1 cellular context compared by ENCODE assay signal in genomic region chr2:158457826-158458616, GRCh38.
TF ChIP-seq lines count a peak whose summit lies in the region.

No MANE protein-coding gene starts in this region.

TF ChIP-seq in K562, 482 proteins besides CTCF, POLR2A, EP300 and RAD21 (continued from another document and continues in another):
- TF ChIP-seq FOXM1 (IDR thresholded peaks at IDR 0.05; ENCODE audit: low read depth) (no peak), FOXM1 (CRISPR knock-in tag; IDR thresholded peaks at IDR 0.05; ENCODE audit: low read depth) (peak; percentile 77; the same call in 1 of the 2 replicates), MLX (CRISPR knock-in tag; conservative IDR thresholded peaks at IDR 0.05) (no peak), ETS1 (conservative IDR thresholded peaks at IDR 0.05; ENCODE audit: control insufficient read depth, low read depth, low read length) (peak; percentile 67), CTCFL (IDR thresholded peaks at IDR 0.05; ENCODE audit: borderline replicate concordance, insufficient read depth, low read depth, low read length, poor library complexity, severe bottlenecking) (peak; percentile 64), ZFP91 (CRISPR knock-in tag; IDR thresholded peaks at IDR 0.05) (no peak), TOE1 (IDR thresholded peaks at IDR 0.05; ENCODE audit: borderline replicate concordance) (no peak), TOE1 (CRISPR knock-in tag; IDR thresholded peaks at IDR 0.05; ENCODE audit: borderline replicate concordance, low read depth) (no peak), CHD2 (IDR thresholded peaks at IDR 0.05; ENCODE audit: low read depth, low read length) (no peak), TBP (optimal IDR thresholded peaks at IDR 0.05; ENCODE audit: low read depth, low read length) (peak; percentile 42), ZNF384 (IDR thresholded peaks at IDR 0.05; ENCODE audit: low read depth, low read length) (no peak), SP2 (IDR thresholded peaks at IDR 0.05; ENCODE audit: extremely low read depth, low read depth, low read length, poor library complexity, severe bottlenecking) (no peak), ZNF830 (CRISPR knock-in tag; IDR thresholded peaks at IDR 0.05) (no peak), CREB1 (IDR thresholded peaks at IDR 0.05) (peak; percentile 32; the same call in 1 of the 2 replicates), CREB1 (CRISPR knock-in tag; IDR thresholded peaks at IDR 0.05) (peak; percentile 48; the same call in 1 of the 2 replicates), ZNF445 (CRISPR knock-in tag; IDR thresholded peaks at IDR 0.05; ENCODE audit: low read depth) (no peak), ZNF764 (CRISPR knock-in tag; IDR thresholded peaks at IDR 0.05; ENCODE audit: low read depth) (no peak), ZSCAN32 (CRISPR knock-in tag; IDR thresholded peaks at IDR 0.05) (no peak), ESRRA (IDR thresholded peaks at IDR 0.05; ENCODE audit: borderline replicate concordance, low read depth) (peak; percentile 67; the same call in 1 of the 2 replicates), HNRNPL (IDR thresholded peaks at IDR 0.05; ENCODE audit: low read depth, low read length) (no peak; the same call in 1 of the 2 replicates), KDM2B (CRISPR knock-in tag; IDR thresholded peaks at IDR 0.05) (peak; percentile 71), STAT5A (IDR thresholded peaks at IDR 0.05; ENCODE audit: borderline replicate concordance, low read length) (no peak), E2F1 (CRISPR knock-in tag; IDR thresholded peaks at IDR 0.05) (peak; percentile 68), NR4A1 (CRISPR knock-in tag; IDR thresholded peaks at IDR 0.05) (no peak), NR4A1 (tag; IDR thresholded peaks at IDR 0.05) (no peak), ILK (tag; IDR thresholded peaks at IDR 0.05; ENCODE audit: borderline replicate concordance, low read depth) (no peak), GATAD2A (IDR thresholded peaks at IDR 0.05) (0 out of 2 replicates have a peak, but pooled peaks have one; percentile 47), SMC3 (conservative IDR thresholded peaks at IDR 0.05; ENCODE audit: insufficient read depth, low read depth, low read length) (peak; percentile 33; the same call in 1 of the 2 replicates), CCNT2 (IDR thresholded peaks at IDR 0.05; ENCODE audit: borderline replicate concordance, extremely low read depth, insufficient read length, low read depth, low read length) (peak; percentile 73), ZHX1 (conservative IDR thresholded peaks at IDR 0.05; ENCODE audit: low read length) (no peak), MEIS2 (IDR thresholded peaks at IDR 0.05; ENCODE audit: partially characterized antibody) (peak; percentile 42), IRF2 (CRISPR knock-in tag; IDR thresholded peaks at IDR 0.05) (no peak), DNMT1 (IDR thresholded peaks at IDR 0.05) (no peak), BACH1 (tag; IDR thresholded peaks at IDR 0.05) (no peak), ERF (CRISPR knock-in tag; IDR thresholded peaks at IDR 0.05) (no peak), FOS (IDR thresholded peaks at IDR 0.05; ENCODE audit: extremely low read depth, insufficient read length) (no peak), ZNF408 (CRISPR knock-in tag; IDR thresholded peaks at IDR 0.05; ENCODE audit: low read depth) (no peak), MYBL2 (IDR thresholded peaks at IDR 0.05; ENCODE audit: low read depth) (no peak), MYBL2 (CRISPR knock-in tag; IDR thresholded peaks at IDR 0.05; ENCODE audit: borderline replicate concordance) (no peak), ATF1 (CRISPR knock-in tag; IDR thresholded peaks at IDR 0.05) (no peak), ATF1 (tag; IDR thresholded peaks at IDR 0.05) (peak; percentile 32; the same call in 1 of the 2 replicates), MTA1 (IDR thresholded peaks at IDR 0.05; ENCODE audit: borderline replicate concordance) (no peak), TAF1 (IDR thresholded peaks at IDR 0.05; ENCODE audit: control insufficient read depth, extremely low read depth, insufficient read depth, low read length, severe bottlenecking) (peak; percentile 30), KLF13 (tag; IDR thresholded peaks at IDR 0.05; ENCODE audit: borderline replicate concordance, low read depth) (no peak), TEAD4 (IDR thresholded peaks at IDR 0.05; ENCODE audit: low read length) (peak; percentile 91), TEAD4 (CRISPR knock-in tag; IDR thresholded peaks at IDR 0.05; ENCODE audit: borderline replicate concordance) (peak; percentile 99), KAT8 (IDR thresholded peaks at IDR 0.05; ENCODE audit: low read depth) (no peak), ZNF609 (CRISPR knock-in tag; IDR thresholded peaks at IDR 0.05; ENCODE audit: borderline replicate concordance) (no peak), CHD1 (IDR thresholded peaks at IDR 0.05; ENCODE audit: low read length) (no peak), SPI1 (IDR thresholded peaks at IDR 0.05; ENCODE audit: borderline replicate concordance, low read depth, low read length) (no peak), GMEB1 (CRISPR knock-in tag; IDR thresholded peaks at IDR 0.05) (no peak; the same call in 1 of the 2 replicates), YY1 (IDR thresholded peaks at IDR 0.05; ENCODE audit: borderline replicate concordance in 1 of 3, control insufficient read depth in 1 of 3, extremely low read depth in 1 of 3, insufficient read depth in 3 of 3, insufficient read length in 1 of 3, insufficient replicate concordance in 2 of 3, low read depth in 1 of 3, low read length in 2 of 3) (peak in 2 of 3 experiments; percentile 7 to 16), ZNF175 (CRISPR knock-in tag; IDR thresholded peaks at IDR 0.05; ENCODE audit: low read depth) (no peak)
